In the genomic region with DNA sequence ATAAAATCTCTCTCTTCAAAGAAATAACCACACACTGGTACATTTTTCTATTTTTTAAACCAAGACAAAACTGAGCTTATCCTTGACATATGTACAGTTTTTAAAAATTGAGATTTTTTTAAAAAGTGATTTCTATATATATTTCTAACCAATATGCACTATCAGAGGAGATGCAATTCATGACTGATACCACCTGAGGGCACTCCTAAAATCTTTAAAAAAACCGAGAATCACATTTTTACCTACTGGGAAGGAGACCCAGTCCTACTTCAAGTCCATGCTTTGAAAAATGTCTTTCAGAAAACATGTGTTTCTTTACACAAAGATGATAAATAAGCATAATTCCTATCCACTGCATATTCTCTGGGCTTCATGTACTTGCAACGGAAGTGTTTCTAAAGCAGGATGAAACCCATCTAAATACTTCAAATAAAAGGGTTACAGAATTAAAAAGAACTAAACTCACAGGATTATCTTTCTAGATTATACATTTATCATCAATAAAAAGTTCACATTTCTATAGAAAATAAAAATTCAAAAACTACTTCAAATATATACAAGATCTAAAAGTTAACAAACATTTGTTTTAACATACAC, we compare ENCODE assay signal across 8 cellular contexts.
DNase-seq lines count a peak whose midpoint lies in the region; ATAC-seq, FAIRE-seq and TF ChIP-seq lines count a peak whose summit lies in the region.

No MANE protein-coding gene starts in this region.

- FAIRE-seq in GM12892 (lab: Jason Lieb, UNC) (no peak), GM19239 (lab: Jason Lieb, UNC) (no peak)

- peaks cover 3% of the 10 kb centered on the region; the same call in 1 of the 2 replicates for H3K9me3 ChIP-seq in Panc1 (ENCODE audit: control insufficient read depth, insufficient read depth, low read depth, low read length)

- TF ChIP-seq POLR2A in GM12892 (IDR thresholded peaks at IDR 0.05; ENCODE audit: low read depth, low read length): no peak

- H3K27me3 ChIP-seq in Panc1 (ENCODE audit: control insufficient read depth, insufficient read depth, low read length): no peaks in the 10 kb centered on the region

- POLR2A ChIA-PET in Panc1 (lab: Charles Lee): no interaction called here

- H3K4me3 ChIP-seq in Panc1 (ENCODE audit: low read depth in 2 of 2, low read length in 2 of 2): no peak overlapping the region

- H3K27ac ChIP-seq in 22Rv1: no peak overlapping the region
- H3K27ac ChIP-seq in Panc1 (ENCODE audit: low read length): no peak overlapping the region

- TF ChIP-seq CTCF in 22Rv1 (IDR thresholded peaks at IDR 0.05) (peak; percentile 83), Panc1 (IDR thresholded peaks at IDR 0.05) (peak; percentile 64; the same call in 1 of the 2 replicates)

- peaks cover 8% of the 10 kb centered on the region; the same call in 1 of the 2 replicates for H3K36me3 ChIP-seq in Panc1 (ENCODE audit: control insufficient read depth, insufficient read depth, low read length)

- no TSS peak for BruUV-seq in Panc1 (replicated peaks; lab: Mats Ljungman, UMichigan)

- peak; percentile 4 for DNase-seq in GM12892 (ENCODE audit: insufficient read length)
- no peak for DNase-seq in Panc1 (ENCODE audit: low read depth, low spot score)
- peak; percentile 67 for DNase-seq in fibroblast of peridontal ligament (ENCODE audit: extremely low read depth)
- DNase-seq in renal cortical epithelial cell (ENCODE audit: low read depth): peak; percentile 34
- no peak for DNase-seq in NK-92 (lab: John Stamatoyannopoulos, UW; ENCODE audit: unreplicated experiment)
- DNase-seq in GM19239 (ENCODE audit: insufficient read length, low spot score): no peak

- no peaks in the 10 kb centered on the region for H3K4me1 ChIP-seq in Panc1 (ENCODE audit: control insufficient read depth, insufficient read depth, low read length)

- ATAC-seq in Panc1 (no peak), GM19328 (IDR thresholded peaks at IDR 0.05; ENCODE audit: unreplicated experiment) (no peak)

- intact Hi-C loops in Panc1 (cut with micrococcal nuclease; ENCODE audit: unreplicated experiment): loop anchor here (1.0 to 10.0 kb wide), 2 partner anchors 100 to 218 kb away; partner anchors contain the start of gene ENAH

- CTCF ChIA-PET in Panc1 (lab: Charles Lee): interaction anchor here (0.6 kb wide), 1 partner anchor 223 kb away, joined by 3 read pairs; the partner anchor contains the start of gene SRP9

- in situ Hi-C loops in Panc1 (cut with HindIII; ENCODE audit: low pct_unique_long_range_greater_than_20kb, low sequenced_read_pairs): loop anchor here (10.0 kb wide), 1 partner anchor 220 kb away; the partner anchor contains the start of gene SRP9

Comparison
In these comparisons a context has a peak if more than half of its experiments do, and no peak if none do; other contexts are left out.
1. DNase-seq: peak in GM12892 (single experiment), fibroblast of peridontal ligament (single experiment) and renal cortical epithelial cell (single experiment); none in Panc1 (single experiment), NK-92 (single experiment) and GM19239 (single experiment).